In the genomic region with DNA sequence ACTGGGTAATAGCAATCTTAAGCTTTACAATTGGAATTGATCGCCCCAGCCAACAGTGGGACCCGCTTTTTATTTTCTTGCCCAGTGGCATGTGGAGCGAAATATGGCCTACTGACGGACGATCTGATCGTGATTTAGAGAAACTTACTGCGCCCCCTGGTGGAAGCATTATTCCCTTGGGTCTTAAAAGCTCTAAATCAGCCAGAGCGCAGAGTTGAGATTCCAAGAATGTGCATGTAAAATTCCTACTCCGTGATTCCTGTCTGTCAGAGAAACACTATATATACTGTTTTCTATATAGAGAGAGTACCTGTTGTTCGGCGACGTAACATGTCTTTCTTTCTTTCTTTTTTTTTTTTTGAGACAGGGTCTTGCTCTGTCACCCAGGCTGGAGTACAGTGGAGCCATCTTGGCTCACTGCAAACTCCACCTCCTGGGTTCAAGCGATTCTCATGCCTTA, we compare ENCODE assay signal across 8 cellular contexts. TPM values are rescaled to one million over a fixed set of nuclear protein-coding genes. Genes with fewer than 3 reads are reported as not detected.
A peak's percentile ranks its signal among the peaks of the same experiment; 100 is the strongest.
DNase-seq lines count a peak whose midpoint lies in the region; ATAC-seq and TF ChIP-seq lines count a peak whose summit lies in the region.

No MANE protein-coding gene starts in this region.

- intact Hi-C loops in Right ventricle myocardium inferior (cut with DNase I) (loop anchor here (1.0 to 2.0 kb wide), 2 partner anchors 15 to 55 kb away; a partner anchor contains a TSS), posterior vena cava (cut with DNase I) (no loop called here), upper lobe of right lung (cut with DNase I) (loop anchor here (5.0 kb wide), 1 partner anchor 53 kb away; no protein-coding TSS in a partner anchor)

- no peaks in the 10 kb centered on the region for H3K36me3 ChIP-seq in SK-N-MC (ENCODE audit: insufficient read depth, low read length)
- no peaks in the 10 kb centered on the region for H3K36me3 ChIP-seq in upper lobe of right lung

- peak overlapping the region; percentile 80 for H3K9ac ChIP-seq in SK-N-MC (ENCODE audit: insufficient read length)

- H3K9me3 ChIP-seq in SK-N-MC (ENCODE audit: low read depth, low read length) = no peaks in the 10 kb centered on the region
- H3K9me3 ChIP-seq in upper lobe of right lung = no peaks in the 10 kb centered on the region

- H3K27ac ChIP-seq in SK-N-MC (peak overlapping the region; percentile 89), upper lobe of right lung (no peak overlapping the region)

- H3K4me3 ChIP-seq in SK-N-MC (peak overlapping the region; percentile 60), upper lobe of right lung (no peak overlapping the region)

- H3K27me3 ChIP-seq in upper lobe of right lung = no peaks in the 10 kb centered on the region

- peak; percentile 30 for ATAC-seq in Right ventricle myocardium inferior
- ATAC-seq in upper lobe of right lung = peak; percentile 61
- ATAC-seq in HG03342 (IDR thresholded peaks at IDR 0.05; ENCODE audit: unreplicated experiment) = no peak

- DNase-seq in EH (ENCODE audit: low read depth) (peak; percentile 89), NCI-H1092 (lab: John Stamatoyannopoulos, UW) (peak; percentile 90), SK-N-MC (ENCODE audit: low read depth, low spot score) (peak; percentile 95), Right ventricle myocardium inferior (ENCODE audit: missing footprints) (no peak), posterior vena cava (ENCODE audit: low spot score) (peak; percentile 87), upper lobe of right lung (no peak)
- peak; percentile 82 for DNase-seq in activated naive CD4-positive, alpha-beta T cell treated with anti-CD3 and anti-CD28 coated beads, Interleukin-2, amount 50 U/mL, for 16 hours

- peaks cover 13% of the 10 kb centered on the region for H3K4me1 ChIP-seq in upper lobe of right lung

- TF ChIP-seq CTCF in upper lobe of right lung (IDR thresholded peaks at IDR 0.05) = peak; percentile 84

RNA-seq across cellular contexts. Expression of a gene that starts 3.7 kb away (rescaled TPM):
- total RNA-seq in Right ventricle myocardium inferior (51.6 TPM), posterior vena cava (10 to 100 TPM; 38.2 to 55.6 TPM), upper lobe of right lung (53.7 TPM)

RNA-seq across cellular contexts. Expression of a gene that starts 15.3 kb away (rescaled TPM):
- total RNA-seq in Right ventricle myocardium inferior (16.7 TPM), posterior vena cava (10 to 100 TPM; 15.7 to 16.2 TPM), upper lobe of right lung (27.5 TPM)

RNA-seq across cellular contexts. Expression of a gene that starts 24.6 kb away (rescaled TPM):
- 0.54 TPM for total RNA-seq in Right ventricle myocardium inferior
- not detected for total RNA-seq in posterior vena cava
- 0.43 TPM for total RNA-seq in upper lobe of right lung

RNA-seq across cellular contexts. Expression of a gene that starts 52.5 kb away (rescaled TPM):
- total RNA-seq in Right ventricle myocardium inferior = 5.6 TPM
- 1 to 10 TPM; 6.1 to 9.6 TPM for total RNA-seq in posterior vena cava
- total RNA-seq in upper lobe of right lung = 11.5 TPM

RNA-seq across cellular contexts. Expression of a gene that starts 56.5 kb away (rescaled TPM):
- total RNA-seq in Right ventricle myocardium inferior (8.2 TPM), posterior vena cava (10 to 100 TPM; 19.0 to 20.7 TPM), upper lobe of right lung (37.1 TPM)

Comparison
In these comparisons a context has a peak if more than half of its experiments do, and no peak if none do; other contexts are left out.
1. DNase-seq: peak in EH (single experiment), NCI-H1092 (single experiment), SK-N-MC (single experiment), activated naive CD4-positive, alpha-beta T cell treated with anti-CD3 and anti-CD28 coated beads, Interleukin-2, amount 50 U/mL, for 16 hours (single experiment) and posterior vena cava (single experiment); none in Right ventricle myocardium inferior (single experiment) and upper lobe of right lung (single experiment).
2. intact Hi-C loops: an anchor here in Right ventricle myocardium inferior (1.0 to 2.0 kb wide) and upper lobe of right lung (5.0 kb wide); none called in posterior vena cava.